In genomic region chr5:132215329-132215728, GRCh38 we compare ENCODE assay signal across 8 cellular contexts. TPM values are rescaled to one million over a fixed set of nuclear protein-coding genes. Genes with fewer than 3 reads are reported as not detected.
A peak's percentile ranks its signal among the peaks of the same experiment; 100 is the strongest.
DNase-seq lines count a peak whose midpoint lies in the region; ATAC-seq and TF ChIP-seq lines count a peak whose summit lies in the region.
"Had no signal": no experiment of that assay in that cellular context is flagged by ENCODE, and none has a peak within 500 bp of the region (broad histone marks: within the 10 kb centered on the region; RNA-seq: fewer than 3 reads in every experiment).

No MANE protein-coding gene starts in this region.

- peaks cover 2 to 8% of the 10 kb centered on the region in 2 donors for H3K36me3 Mint-ChIP-seq in stimulated activated naive B cell treated with anti-CD40 and anti-IgM and Interleukin-4, amounts not matched to agents 10 μg/mL and 1 μg/mL and 100 μg/mL, for 72 hours
- H3K36me3 Mint-ChIP-seq: activated naive CD8-positive, alpha-beta T cell had no signal

- TF ChIP-seq CTCF in coronary artery (IDR thresholded peaks at IDR 0.05) = no peak

- H3K4me1 Mint-ChIP-seq in stimulated activated naive B cell treated with anti-CD40 and anti-IgM and Interleukin-4, amounts not matched to agents 10 μg/mL and 1 μg/mL and 100 μg/mL, for 72 hours = no peaks in the 10 kb centered on the region

- no peaks in the 10 kb centered on the region for H3K9me3 Mint-ChIP-seq in stimulated activated naive B cell treated with anti-CD40 and anti-IgM and Interleukin-4, amounts not matched to agents 10 μg/mL and 1 μg/mL and 100 μg/mL, for 72 hours

- ATAC-seq in stimulated activated naive B cell treated with anti-CD40 and anti-IgM and Interleukin-4, amounts not matched to agents 10 μg/mL and 1 μg/mL and 100 μg/mL, for 72 hours (replicated peaks) = no peak
- ATAC-seq in GM19023 (IDR thresholded peaks at IDR 0.05; ENCODE audit: unreplicated experiment) = no peak

- H3K27ac Mint-ChIP-seq in stimulated activated naive B cell treated with anti-CD40 and anti-IgM and Interleukin-4, amounts not matched to agents 10 μg/mL and 1 μg/mL and 100 μg/mL, for 72 hours = no peak overlapping the region
- H3K27ac Mint-ChIP-seq: activated naive CD8-positive, alpha-beta T cell had no signal

- DNase-seq in NCI-H2029 treated with DMSO at 0.1 percent for 48 hours (lab: John Stamatoyannopoulos, UW) (peak; percentile 14), coronary artery (ENCODE audit: low spot score) (peak; percentile 98), medulla oblongata (ENCODE audit: extremely low spot score) (peak; percentile 87), ureter (ENCODE audit: low spot score) (peak; percentile 89), NCI-H526 (lab: John Stamatoyannopoulos, UW) (no peak)
- no peak for DNase-seq in stimulated activated naive B cell treated with anti-CD40 and anti-IgM and Interleukin-4, amounts not matched to agents 10 μg/mL and 1 μg/mL and 100 μg/mL, for 72 hours

- H3K4me3 ChIP-seq in coronary artery = no peak overlapping the region

- no peaks in the 10 kb centered on the region for H3K27me3 Mint-ChIP-seq in stimulated activated naive B cell treated with anti-CD40 and anti-IgM and Interleukin-4, amounts not matched to agents 10 μg/mL and 1 μg/mL and 100 μg/mL, for 72 hours
- H3K27me3 Mint-ChIP-seq: activated naive CD8-positive, alpha-beta T cell had no signal

- H3K27ac ChIP-seq in coronary artery = peak overlapping the region; percentile 96 to 98

- H3K4me3 Mint-ChIP-seq in stimulated activated naive B cell treated with anti-CD40 and anti-IgM and Interleukin-4, amounts not matched to agents 10 μg/mL and 1 μg/mL and 100 μg/mL, for 72 hours = no peak overlapping the region
- H3K4me3 Mint-ChIP-seq: activated naive CD8-positive, alpha-beta T cell had no signal

RNA-seq across cellular contexts. Expression of gene P4HA2, which starts 12.3 kb away (rescaled TPM):
- total RNA-seq in ureter = 39.7 TPM

RNA-seq across cellular contexts. Expression of gene PDLIM4, which starts 42.2 kb away (rescaled TPM):
- 33.9 TPM for total RNA-seq in ureter

Comparison
In these comparisons a context has a peak if more than half of its experiments do, and no peak if none do; other contexts are left out.
1. DNase-seq: peak in NCI-H2029 treated with DMSO at 0.1 percent for 48 hours (single experiment), coronary artery (single experiment), medulla oblongata (single experiment) and ureter (single experiment); none in stimulated activated naive B cell treated with anti-CD40 and anti-IgM and Interleukin-4, amounts not matched to agents 10 μg/mL and 1 μg/mL and 100 μg/mL, for 72 hours (single experiment) and NCI-H526 (0 of 2).